10 cellular contexts compared by ENCODE assay signal in genomic region chr4:80221161-80221560, GRCh38. TPM values are rescaled to one million over a fixed set of nuclear protein-coding genes. Genes with fewer than 3 reads are reported as not detected.
DNase-seq lines count a peak whose midpoint lies in the region; ATAC-seq and TF ChIP-seq lines count a peak whose summit lies in the region.
"Had no signal": no experiment of that assay in that cellular context is flagged by ENCODE, and none has a peak within 500 bp of the region (broad histone marks: within the 10 kb centered on the region; RNA-seq: fewer than 3 reads in every experiment).

No MANE protein-coding gene starts in this region.

- in situ Hi-C loops in SK-MEL-5 (cut with HindIII; ENCODE audit: low pct_unique_long_range_greater_than_20kb, low sequenced_read_pairs): no loop called here

- H3K4me3 ChIP-seq in foreskin fibroblast (ENCODE audit: low read depth in 1 of 2, low read length in 2 of 2): no peak overlapping the region
- H3K4me3 ChIP-seq: lung had no signal

- TF ChIP-seq CTCF in foreskin fibroblast (IDR thresholded peaks at IDR 0.05; ENCODE audit: low read depth, low read length) (peak; percentile 37), GM20000 (IDR thresholded peaks at IDR 0.05; ENCODE audit: extremely low read depth, missing control alignments) (no peak)

- DNase-seq in AG08395 (ENCODE audit: low spot score) (peak; percentile 52), H4 (ENCODE audit: low spot score) (peak; percentile 13), SK-MEL-5 (ENCODE audit: low read depth, low spot score) (peak; percentile 26), foreskin fibroblast (peak in 1 of 2 donors; percentile 58), GM20000 (ENCODE audit: low spot score) (no peak)
- DNase-seq: stimulated activated CD4-positive, alpha-beta T cell treated with anti-CD3 and anti-CD28 coated beads, Interleukin-2, amount 100 ng/mL, for 24 hours had no signal

- ATAC-seq in GM18511 (IDR thresholded peaks at IDR 0.05; ENCODE audit: unreplicated experiment) (no peak), HG03095 (IDR thresholded peaks at IDR 0.05; ENCODE audit: unreplicated experiment) (no peak), GM18873 (IDR thresholded peaks at IDR 0.05; ENCODE audit: low FRiP score, unreplicated experiment) (no peak)

RNA-seq across cellular contexts. Expression of gene PRDM8, which starts 23.9 kb away (rescaled TPM):
- total RNA-seq in H4 (2014; rRNA removed; shearing (Covaris generic)): 0.12 TPM in 2 replicates
- total RNA-seq in SK-MEL-5 (2014; rRNA removed; shearing (Covaris generic)): 0.05 TPM in 2 replicates
- polyA plus RNA-seq in SK-MEL-5 (2015; cell fraction: cytosol; rRNA removed): 0.10 and 0.12 TPM in 2 replicates
- not detected in 2 replicates for polyA plus RNA-seq in SK-MEL-5 (2015; cell fraction: nucleus; rRNA removed)

RNA-seq across cellular contexts. Expression of gene FGF5, which starts 45.3 kb away (rescaled TPM):
- 0.76 and 1.3 TPM in 2 replicates for total RNA-seq in H4 (2014; rRNA removed; shearing (Covaris generic))
- not detected in 2 replicates for total RNA-seq in SK-MEL-5 (2014; rRNA removed; shearing (Covaris generic))
- not detected in 2 replicates for polyA plus RNA-seq in SK-MEL-5 (2015; cell fraction: cytosol; rRNA removed)
- not detected in 2 replicates for polyA plus RNA-seq in SK-MEL-5 (2015; cell fraction: nucleus; rRNA removed)
- polyA plus RNA-seq: lung had no signal
